Comparison of ENCODE assay signal across 14 cellular contexts in genomic region chr9:95017661-95018060, GRCh38.
DNase-seq lines count a peak whose midpoint lies in the region; ATAC-seq, FAIRE-seq and TF ChIP-seq lines count a peak whose summit lies in the region.
"Had no signal": no experiment of that assay in that cellular context is flagged by ENCODE, and none has a peak within 500 bp of the region (broad histone marks: within the 10 kb centered on the region; RNA-seq: fewer than 3 reads in every experiment).

No MANE protein-coding gene starts in this region.

- no peak for FAIRE-seq in K562 (lab: Jason Lieb, UNC)

- H3K79me2 ChIP-seq in HCT116 (ENCODE audit: insufficient read depth, low read length) (no peaks in the 10 kb centered on the region; the same call in 1 of the 2 replicates), K562 (ENCODE audit: control insufficient read depth, insufficient read depth, low read length) (no peaks in the 10 kb centered on the region)

- H2BK15ac ChIP-seq in neuronal stem cell (ENCODE audit: low read length): no peak overlapping the region

- peaks cover 13 to 25% of the 10 kb centered on the region in 2 experiments for H3K4me1 ChIP-seq in HCT116 (ENCODE audit: control insufficient read depth in 1 of 2, insufficient read depth in 2 of 2, low read length in 2 of 2)
- peaks cover 0 to 10% of the 10 kb centered on the region in 2 experiments; a peak in 2 of 5 replicates for H3K4me1 ChIP-seq in K562 (replicated peaks in 1 of 2; ENCODE audit: control insufficient read depth in 2 of 2, insufficient read depth in 2 of 2, low read length in 2 of 2)
- H3K4me1 ChIP-seq in neuronal stem cell (ENCODE audit: control insufficient read depth in 2 of 2, insufficient read depth in 1 of 2, low read depth in 1 of 2, low read length in 2 of 2): peaks cover 6% of the 10 kb centered on the region in 2 donors

- H4K91ac ChIP-seq in neuronal stem cell (ENCODE audit: low read depth, low read length, poor library complexity): no peak overlapping the region

- no peak for TF ChIP-seq EP300 in K562 (IDR thresholded peaks at IDR 0.05; ENCODE audit: low read length)

- H2BK12ac ChIP-seq in neuronal stem cell (ENCODE audit: low read length): no peak overlapping the region

- H3K27ac ChIP-seq in HCT116 (ENCODE audit: low read depth, low read length) (peak overlapping the region; percentile 43; the same call in 1 of the 2 replicates), K562 (ENCODE audit: extremely low read depth, low read depth, low read length) (no peak overlapping the region), skin epidermis (peak overlapping the region in 18 of 21 experiments; percentile 19 to 89 (median 68)), neuronal stem cell (replicated peaks; ENCODE audit: low read length) (no peak overlapping the region)
- H3K27ac ChIP-seq: BLaER1 had no signal

- H2AFZ ChIP-seq in HCT116 (ENCODE audit: low read depth, low read length, poor library complexity, severe bottlenecking): no peak overlapping the region
- no peak overlapping the region for H2AFZ ChIP-seq in K562 (ENCODE audit: low read depth, low read length)
- H2AFZ ChIP-seq in neuronal stem cell (ENCODE audit: low read length): no peak overlapping the region

- BruUV-seq in HCT116 (replicated peaks; lab: Mats Ljungman, UMichigan) (no TSS peak), K562 (replicated peaks; lab: Mats Ljungman, UMichigan) (no TSS peak)

- H4K20me1 ChIP-seq in HCT116 (ENCODE audit: insufficient read depth) (no peaks in the 10 kb centered on the region), K562 (replicated peaks; ENCODE audit: control insufficient read depth, insufficient read depth, low read length) (no peaks in the 10 kb centered on the region)
- H4K20me1 ChIP-seq: BLaER1 had no signal

- H3K18ac ChIP-seq in neuronal stem cell (ENCODE audit: low read length): no peak overlapping the region

- no peak for TF ChIP-seq CTCF in HCT116 (IDR thresholded peaks at IDR 0.05 in 2 of 3, conservative IDR thresholded peaks at IDR 0.05 in 1 of 3; ENCODE audit: borderline replicate concordance in 1 of 3, insufficient read depth in 1 of 3, low read depth in 2 of 3, low read length in 2 of 3)
- TF ChIP-seq CTCF in K562 (IDR thresholded peaks at IDR 0.05 in 2 of 3, conservative IDR thresholded peaks at IDR 0.05 in 1 of 3; ENCODE audit: insufficient read depth in 2 of 3, low read depth in 1 of 3, low read length in 3 of 3): no peak

- no peaks in the 10 kb centered on the region for H3K9me1 ChIP-seq in K562 (ENCODE audit: control insufficient read depth, insufficient read depth, low read length)

- intact Hi-C loops in HCT116 (cut with micrococcal nuclease) (no loop called here), K562 (cut with micrococcal nuclease) (no loop called here)

- no peak overlapping the region for H3K14ac ChIP-seq in neuronal stem cell (ENCODE audit: low read length)

- no peak overlapping the region for H2AK5ac ChIP-seq in neuronal stem cell (ENCODE audit: low read depth, low read length)

- no peak for TF ChIP-seq RAD21 in HCT116 (IDR thresholded peaks at IDR 0.05; ENCODE audit: low read depth)
- TF ChIP-seq RAD21 in K562 (CRISPR knock-in tag; conservative IDR thresholded peaks at IDR 0.05 in 1 of 2, IDR thresholded peaks at IDR 0.05 in 1 of 2): no peak

- no peaks in the 10 kb centered on the region for H3K9me2 ChIP-seq in HCT116 (ENCODE audit: insufficient read depth)

- H3K4ac ChIP-seq in neuronal stem cell (ENCODE audit: low read length): no peak overlapping the region

- TF ChIP-seq POLR2A in HCT116 (IDR thresholded peaks at IDR 0.05; ENCODE audit: borderline replicate concordance, extremely low read depth, insufficient read depth, insufficient read length): no peak
- no peak for TF ChIP-seq POLR2A in K562 (conservative IDR thresholded peaks at IDR 0.05)

- no peaks in the 10 kb centered on the region for H3K27me3 Mint-ChIP-seq in activated CD8-positive, alpha-beta memory T cell treated with anti-CD3 and anti-CD28 coated beads, Interleukin-2, amount 10 ng/mL, durations not matched to agents 7 days and 5 days
- H3K27me3 Mint-ChIP-seq: memory B cell, T-cell had no signal

- H4K8ac ChIP-seq in neuronal stem cell (ENCODE audit: low read depth, low read length): no peak overlapping the region

- H3K79me1 ChIP-seq in neuronal stem cell (ENCODE audit: low read depth, low read length): no peaks in the 10 kb centered on the region

- H3K9ac ChIP-seq in HCT116 (ENCODE audit: low read length) (no peak overlapping the region), K562 (ENCODE audit: insufficient read depth in 1 of 2, low read depth in 2 of 2, low read length in 2 of 2) (no peak overlapping the region), neuronal stem cell (ENCODE audit: low read depth, low read length, poor library complexity) (no peak overlapping the region)
- H3K9ac ChIP-seq: BLaER1 had no signal

- POLR2A ChIA-PET in HCT116 (lab: Charles Lee) (no interaction called here), K562 (lab: Yijun Ruan, JAX) (interaction anchor here (0.6 kb wide), 1 partner anchor 11 kb away, joined by 3 read pairs; no protein-coding TSS in a partner anchor)

- no peak overlapping the region for H3K27ac Mint-ChIP-seq in activated CD8-positive, alpha-beta memory T cell treated with anti-CD3 and anti-CD28 coated beads, Interleukin-2, amount 10 ng/mL, durations not matched to agents 7 days and 5 days
- H3K27ac Mint-ChIP-seq: memory B cell, T-cell had no signal

- 0 out of 2 replicates have a peak overlapping the region, but pooled peaks have one; percentile 28 for H3K4me2 ChIP-seq in HCT116 (ENCODE audit: low read length)
- no peak overlapping the region for H3K4me2 ChIP-seq in K562 (ENCODE audit: insufficient read depth, low read length)
- no peak overlapping the region for H3K4me2 ChIP-seq in neuronal stem cell (ENCODE audit: insufficient read depth, low read length, poor library complexity, severe bottlenecking)
- H3K4me2 ChIP-seq: BLaER1 had no signal

- no peak for DNase-seq in HCT116 (ENCODE audit: low read depth, low spot score)
- DNase-seq in K562 (ENCODE audit: extremely low read depth in 1 of 4, low spot score in 3 of 4): no peak
- DNase-seq in kidney tubule cell (ENCODE audit: low spot score): peak; percentile 42
- DNase-seq in activated CD8-positive, alpha-beta memory T cell treated with anti-CD3 and anti-CD28 coated beads, Interleukin-2, amount 10 ng/mL, durations not matched to agents 7 days and 5 days: no peak
- no peak for DNase-seq in activated T-cell treated with anti-CD3 and anti-CD28 coated beads for 4 hours
- no peak for DNase-seq in neuronal stem cell (ENCODE audit: low spot score)
- DNase-seq: activated CD4-positive, alpha-beta T cell treated with anti-CD3 and anti-CD28 coated beads for 48 hours; stimulated activated CD4-positive, alpha-beta T cell treated with anti-CD3 and anti-CD28 coated beads, Interleukin-2, amount 100 ng/mL, for 48 hours; T-cell had no signal

- H3K9me3 ChIP-seq in HCT116 (ENCODE audit: control insufficient read depth in 1 of 2, insufficient read depth in 1 of 2, low read depth in 1 of 2, low read length in 2 of 2) (no peaks in the 10 kb centered on the region), K562 (replicated peaks; ENCODE audit: control insufficient read depth, insufficient read depth, low read depth, low read length) (no peaks in the 10 kb centered on the region), neuronal stem cell (replicated peaks in 1 of 2; ENCODE audit: control insufficient read depth in 2 of 2, insufficient read depth in 1 of 2, low read depth in 1 of 2, low read length in 2 of 2) (no peaks in the 10 kb centered on the region)
- H3K9me3 ChIP-seq: BLaER1, MG63 had no signal

- H3K9me3 Mint-ChIP-seq in activated CD8-positive, alpha-beta memory T cell treated with anti-CD3 and anti-CD28 coated beads, Interleukin-2, amount 10 ng/mL, durations not matched to agents 7 days and 5 days (ENCODE audit: low read depth): no peaks in the 10 kb centered on the region
- H3K9me3 Mint-ChIP-seq: memory B cell, T-cell had no signal

- H3K27me3 ChIP-seq in HCT116 (ENCODE audit: insufficient read depth, low read length): no peaks in the 10 kb centered on the region
- H3K27me3 ChIP-seq in K562 (ENCODE audit: control insufficient read depth in 2 of 2, insufficient read depth in 2 of 2, low read length in 2 of 2): no peaks in the 10 kb centered on the region
- H3K27me3 ChIP-seq in neuronal stem cell (ENCODE audit: control insufficient read depth in 3 of 3, insufficient read depth in 3 of 3, low read depth in 1 of 3, low read length in 3 of 3): no peaks in the 10 kb centered on the region
- H3K27me3 ChIP-seq: BLaER1, MG63 had no signal

- WGBS in K562 (ENCODE audit: insufficient coverage, low coverage, missing lambda C conversion rate): 67% methylated on average over 2 of the region's 2 CpGs
- WGBS in neuronal stem cell (ENCODE audit: extremely low coverage in 2 of 2, insufficient read length in 2 of 2, insufficient replicate concordance in 1 of 2), 2 donors: no CpG with 5 or more reads among the region's 2 CpGs

- RAD21 ChIA-PET in HCT116 (lab: Charles Lee; ENCODE audit: low non-redundant PET in 1 of 2, low total read pairs in 2 of 2, uncharacterized antibody in 2 of 2, unreplicated experiment in 2 of 2): no interaction called here

- peaks cover 3% of the 10 kb centered on the region for H3K4me1 Mint-ChIP-seq in activated CD8-positive, alpha-beta memory T cell treated with anti-CD3 and anti-CD28 coated beads, Interleukin-2, amount 10 ng/mL, durations not matched to agents 7 days and 5 days
- H3K4me1 Mint-ChIP-seq: memory B cell, T-cell had no signal

- ATAC-seq in HCT116: no peak
- ATAC-seq in K562: no peak
- no peak for ATAC-seq in HG03354 (IDR thresholded peaks at IDR 0.05; ENCODE audit: poor library complexity, severe bottlenecking, unreplicated experiment)
- no peak for ATAC-seq in activated CD8-positive, alpha-beta memory T cell treated with anti-CD3 and anti-CD28 coated beads, Interleukin-2, amount 10 ng/mL, durations not matched to agents 7 days and 5 days
- ATAC-seq: T-cell had no signal

- H2BK5ac ChIP-seq in neuronal stem cell (ENCODE audit: low read length): no peak overlapping the region

- H3K36me3 Mint-ChIP-seq in activated CD8-positive, alpha-beta memory T cell treated with anti-CD3 and anti-CD28 coated beads, Interleukin-2, amount 10 ng/mL, durations not matched to agents 7 days and 5 days: no peaks in the 10 kb centered on the region

- H2BK120ac ChIP-seq in neuronal stem cell (ENCODE audit: low read depth, low read length): no peak overlapping the region

- H3K4me3 Mint-ChIP-seq in activated CD8-positive, alpha-beta memory T cell treated with anti-CD3 and anti-CD28 coated beads, Interleukin-2, amount 10 ng/mL, durations not matched to agents 7 days and 5 days: no peak overlapping the region
- H3K4me3 Mint-ChIP-seq: memory B cell, T-cell had no signal

- in situ Hi-C loops in K562 (cut with MboI): no loop called here

- CTCF ChIA-PET in HCT116 (lab: Charles Lee) (no interaction called here), K562 (lab: Yijun Ruan, JAX; ENCODE audit: low intra/inter-chr PET ratio) (no interaction called here)
- CTCF ChIA-PET in activated CD8-positive, alpha-beta memory T cell treated with anti-CD3 and anti-CD28 coated beads, Interleukin-2, amount 10 ng/mL, durations not matched to agents 7 days and 5 days (lab: Charles Lee): no interaction called here

- peaks cover 0 to 3% of the 10 kb centered on the region in 2 experiments; a peak in 2 of 4 replicates for H3K36me3 ChIP-seq in HCT116 (ENCODE audit: control insufficient read depth in 1 of 2, insufficient read depth in 2 of 2, low read length in 2 of 2)
- peaks cover 13% of the 10 kb centered on the region; the same call in 2 of the 3 replicates for H3K36me3 ChIP-seq in K562 (ENCODE audit: control insufficient read depth, insufficient read depth, low read length)
- peaks cover 0 to 73% of the 10 kb centered on the region in 2 donors for H3K36me3 ChIP-seq in neuronal stem cell (replicated peaks in 1 of 2; ENCODE audit: control insufficient read depth in 2 of 2, insufficient read depth in 2 of 2, low read length in 2 of 2)

- H3K4me3 ChIP-seq in HCT116 (replicated peaks in 1 of 2; ENCODE audit: low read depth in 1 of 2, low read length in 2 of 2) (no peak overlapping the region), K562 (no peak overlapping the region), skin epidermis (no peak overlapping the region), neuronal stem cell (ENCODE audit: low read length in 2 of 2) (no peak overlapping the region)
- H3K4me3 ChIP-seq: BLaER1, MG63 had no signal

- H3K23ac ChIP-seq in neuronal stem cell (ENCODE audit: low read depth, low read length, poor library complexity): no peak overlapping the region

Comparison
In these comparisons a context has a peak if more than half of its experiments do, and no peak if none do; other contexts are left out.
1. H3K27ac ChIP-seq: peak in HCT116 (single experiment) and skin epidermis (18 of 21); none in K562 (single experiment) and neuronal stem cell (single experiment).